Comparison of ENCODE assay signal across 15 cellular contexts in the genomic region with DNA sequence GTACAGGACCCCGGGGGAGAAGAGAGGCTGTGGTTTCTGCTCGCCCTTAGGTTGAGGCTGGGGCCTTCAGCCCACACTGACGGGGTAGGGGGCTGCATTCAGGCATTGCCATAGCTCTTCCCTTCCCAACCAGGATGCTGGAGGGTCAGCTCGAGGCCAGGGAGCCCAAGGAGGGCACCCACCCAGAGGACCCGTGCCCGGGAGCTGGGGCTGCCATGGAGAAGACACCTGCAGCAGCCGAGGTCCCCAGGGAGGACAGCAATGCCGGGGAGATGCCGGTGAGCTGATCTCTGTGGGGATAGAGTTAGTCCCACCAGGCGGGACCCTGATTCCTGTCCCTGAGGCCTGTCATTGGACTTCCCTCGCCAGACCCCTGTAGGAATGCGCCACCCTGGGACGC. TPM values are rescaled to one million over a fixed set of nuclear protein-coding genes. Genes with fewer than 3 reads are reported as not detected.
"Had no signal": no experiment of that assay in that cellular context is flagged by ENCODE, and none has a peak within 500 bp of the region (broad histone marks: within the 10 kb centered on the region; RNA-seq: fewer than 3 reads in every experiment).

No MANE protein-coding gene starts in this region.

RNA-seq across cellular contexts. Expression of gene GPR31, which starts 14.2 kb away (rescaled TPM):
- total RNA-seq: activated B cell treated with CpG ODN at 0.5 μM for 24 hours; activated CD4-positive, alpha-beta memory T cell treated with anti-CD3 and anti-CD28 coated beads for 36 hours; activated CD4-positive, alpha-beta memory T cell treated with anti-CD3 and anti-CD28 coated beads, Interleukin-2, amount 10 ng/mL, durations not matched to agents 7 days and 5 days; activated CD4-positive, alpha-beta T cell treated with anti-CD3 and anti-CD28 coated beads for 36 hours; activated CD4-positive, alpha-beta T cell treated with anti-CD3 and anti-CD28 coated beads, Interleukin-2, amount 10 ng/mL, durations not matched to agents 24 days and 14 days; activated CD4-positive, alpha-beta T cell treated with anti-CD3 and anti-CD28 coated beads, Interleukin-2, amount 10 ng/mL, durations not matched to agents 7 days and 5 days; activated CD8-positive, alpha-beta memory T cell treated with anti-CD3 and anti-CD28 coated beads for 36 hours; activated CD8-positive, alpha-beta memory T cell treated with anti-CD3 and anti-CD28 coated beads, Interleukin-2, amount 10 ng/mL, durations not matched to agents 7 days and 5 days; activated CD8-positive, alpha-beta T cell treated with anti-CD3 and anti-CD28 coated beads for 36 hours; activated CD8-positive, alpha-beta T cell treated with anti-CD3 and anti-CD28 coated beads, Interleukin-2, amount 10 ng/mL, durations not matched to agents 7 days and 5 days; T-cell; T-helper 1 cell treated with Interleukin-12 subunit alpha and Interleukin-12 subunit beta and Interleukin-4 antibody, amounts not matched to agents 30 ng/mL and 1 ng/mL, for 36 hours; T-helper 17 cell; T-helper 2 cell treated with Interferon-gamma antibody and Interleukin-4, amounts not matched to agents 100 ng/mL and 5 ng/mL, for 36 hours; WTC11 had no signal

RNA-seq across cellular contexts. Expression of gene CCR6, which starts 49.1 kb away (rescaled TPM):
- total RNA-seq: activated CD4-positive, alpha-beta T cell treated with anti-CD3 and anti-CD28 coated beads, Interleukin-2, amount 10 ng/mL, durations not matched to agents 24 days and 14 days; T-helper 2 cell treated with Interferon-gamma antibody and Interleukin-4, amounts not matched to agents 100 ng/mL and 5 ng/mL, for 36 hours; WTC11 had no signal
